In the genomic region with DNA sequence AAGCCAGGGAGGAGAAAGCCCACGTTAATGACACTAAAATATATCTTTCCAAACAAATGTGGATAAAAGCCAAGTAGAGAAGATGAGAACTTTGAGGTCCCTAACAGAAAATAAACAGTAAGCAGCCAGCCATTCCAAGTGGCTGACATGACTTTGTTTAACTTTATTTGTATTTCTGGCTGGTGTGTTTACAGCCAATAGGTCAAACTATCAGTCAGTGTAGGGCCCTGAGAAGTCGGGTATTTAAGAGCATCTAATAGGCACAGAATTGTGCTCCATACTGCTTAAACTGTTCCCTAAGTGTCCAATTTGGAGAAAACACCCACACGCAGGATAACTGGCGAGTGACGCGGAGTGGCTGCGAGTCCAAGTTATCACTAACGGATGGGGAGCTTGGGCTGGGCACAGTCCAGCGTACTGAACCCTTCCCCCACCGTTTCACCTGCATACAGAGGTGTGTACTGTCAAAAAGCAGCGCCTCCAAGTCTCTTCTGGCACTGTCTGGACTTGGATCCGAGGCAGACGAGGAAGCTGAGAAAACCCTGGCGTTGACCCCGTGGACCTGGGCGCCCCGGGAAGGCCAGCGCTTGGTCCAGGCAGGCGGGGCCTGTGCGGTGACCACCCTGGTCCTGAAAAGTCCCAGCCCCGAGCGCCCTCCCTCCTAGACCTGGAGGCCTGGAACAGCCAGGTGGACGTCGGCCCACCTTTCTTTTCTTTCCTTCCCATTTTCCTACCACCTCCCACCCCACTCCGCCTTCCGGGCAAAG, we compare ENCODE assay signal across 1 cellular context.
TF ChIP-seq lines count a peak whose summit lies in the region.

No MANE protein-coding gene starts in this region.

TF ChIP-seq in GM12878, 131 proteins besides CTCF, POLR2A, EP300 and RAD21 (continued from another document):
- TF ChIP-seq SMARCA5 (IDR thresholded peaks at IDR 0.05): no peak
- TF ChIP-seq RCOR1 (conservative IDR thresholded peaks at IDR 0.05; ENCODE audit: low read depth, low read length): no peak
- no peak for TF ChIP-seq ZBTB11 (CRISPR knock-in tag; IDR thresholded peaks at IDR 0.05)
- no peak for TF ChIP-seq HDGF (IDR thresholded peaks at IDR 0.05)
